Comparison of ENCODE assay signal across 1 cellular context in genomic region chr17:47878203-47879027, GRCh38.
TF ChIP-seq lines count a peak whose summit lies in the region.

No MANE protein-coding gene starts in this region.

TF ChIP-seq in SK-N-SH, 30 proteins besides CTCF, POLR2A, EP300 and RAD21 (continued from another document):
- TF ChIP-seq IRF3 (IDR thresholded peaks at IDR 0.05; ENCODE audit: low read depth, low read length): no peak
- no peak for TF ChIP-seq TAF1 (IDR thresholded peaks at IDR 0.05; ENCODE audit: borderline replicate concordance, low read depth, low read length)
- TF ChIP-seq MAX (IDR thresholded peaks at IDR 0.05; ENCODE audit: low read depth): no peak
- TF ChIP-seq, protein P1, sequence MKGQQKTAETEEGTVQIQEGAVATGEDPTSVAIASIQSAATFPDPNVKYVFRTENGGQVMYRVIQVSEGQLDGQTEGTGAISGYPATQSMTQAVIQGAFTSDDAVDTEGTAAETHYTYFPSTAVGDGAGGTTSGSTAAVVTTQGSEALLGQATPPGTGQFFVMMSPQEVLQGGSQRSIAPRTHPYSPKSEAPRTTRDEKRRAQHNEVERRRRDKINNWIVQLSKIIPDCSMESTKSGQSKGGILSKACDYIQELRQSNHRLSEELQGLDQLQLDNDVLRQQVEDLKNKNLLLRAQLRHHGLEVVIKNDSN (IDR thresholded peaks at IDR 0.05; ENCODE audit: borderline replicate concordance, low read depth): no peak
